9 cellular contexts compared by ENCODE assay signal in the genomic region with DNA sequence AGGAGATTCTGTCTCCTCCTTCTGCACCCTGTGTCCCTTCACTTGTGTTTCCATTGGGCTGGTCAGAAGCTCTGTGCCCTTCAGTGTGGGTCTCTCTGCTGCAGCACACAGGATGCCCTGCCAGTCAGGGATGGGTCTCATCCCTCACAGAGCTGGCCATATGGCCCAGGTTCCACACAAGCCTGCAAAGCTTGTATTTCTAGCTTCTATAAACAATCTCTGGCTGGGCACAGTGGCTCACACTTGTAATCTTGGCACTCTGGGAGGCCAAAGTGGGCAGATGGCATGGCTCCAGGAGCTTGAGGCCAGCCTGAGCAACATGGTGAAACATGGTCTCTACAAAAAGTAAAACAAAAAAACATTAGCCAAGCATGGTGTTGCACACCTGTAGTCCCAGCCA. TPM values are rescaled to one million over a fixed set of nuclear protein-coding genes. Genes with fewer than 3 reads are reported as not detected.
"Had no signal": no experiment of that assay in that cellular context is flagged by ENCODE, and none has a peak within 500 bp of the region (broad histone marks: within the 10 kb centered on the region; RNA-seq: fewer than 3 reads in every experiment).

No MANE protein-coding gene starts in this region.

RNA-seq across cellular contexts. Expression of gene EIF5AL1, which starts 7.0 kb away (rescaled TPM):
- total RNA-seq: body of pancreas had no signal

RNA-seq across cellular contexts. Expression of gene SFTPA2, which starts 54.9 kb away (rescaled TPM):
- total RNA-seq: activated naive CD4-positive, alpha-beta T cell treated with anti-CD3 and anti-CD28 coated beads, Interleukin-2, amount 50 U/mL, for 72 hours; ascending aorta; bronchial epithelial cell; LHCN-M2; MCF 10A; OCI-LY7; SJSA1; T-helper 1 cell treated with Interleukin-12 subunit alpha and Interleukin-12 subunit beta and Interleukin-4 antibody, amounts not matched to agents 30 ng/mL and 1 ng/mL, for 36 hours had no signal
